9 cellular contexts compared by ENCODE assay signal in the genomic region with DNA sequence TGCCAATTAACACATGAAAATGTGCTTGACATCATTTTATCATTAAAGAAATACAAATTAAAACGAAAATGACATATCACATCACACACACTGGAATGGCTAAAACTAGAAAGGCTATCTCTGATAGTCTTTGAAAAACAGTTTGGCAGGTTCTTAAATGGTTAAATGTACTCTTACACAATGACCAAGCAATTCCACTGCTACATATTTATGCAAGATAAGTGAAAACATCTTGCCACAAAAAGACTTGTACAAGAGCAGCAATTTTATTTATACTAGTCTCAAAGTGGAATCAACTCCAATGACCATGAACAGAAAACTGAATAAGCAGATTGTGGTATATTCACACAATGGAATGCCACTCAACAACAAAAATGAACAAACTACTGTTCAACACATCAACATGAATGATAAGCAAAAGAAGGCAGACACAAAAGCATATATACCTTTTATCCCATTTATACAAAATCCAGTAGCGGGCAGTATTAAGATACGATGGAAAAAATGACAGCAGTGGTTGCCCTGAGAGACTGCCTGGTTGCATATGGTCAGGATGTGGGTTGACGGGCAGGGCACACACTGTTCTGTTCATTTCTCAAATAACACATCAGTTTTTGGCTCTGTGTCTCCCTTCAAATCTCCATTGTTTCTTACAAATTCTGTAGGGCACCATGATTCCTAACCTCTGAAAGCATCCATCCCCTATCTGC.
A peak's percentile ranks its signal among the peaks of the same experiment; 100 is the strongest.
DNase-seq lines count a peak whose midpoint lies in the region; ATAC-seq and TF ChIP-seq lines count a peak whose summit lies in the region.
"Had no signal": no experiment of that assay in that cellular context is flagged by ENCODE, and none has a peak within 500 bp of the region (broad histone marks: within the 10 kb centered on the region; RNA-seq: fewer than 3 reads in every experiment).

No MANE protein-coding gene starts in this region.

- H3K4me3 ChIP-seq in tibial artery, result no peak overlapping the region
- no peak overlapping the region for H3K4me3 ChIP-seq in MM.1S (ENCODE audit: low read length)
- H3K4me3 ChIP-seq: heart right ventricle had no signal

- H3K4me1 ChIP-seq in tibial artery, result peaks cover 0 to 50% (median 15%) of the 10 kb centered on the region in 4 donors
- H3K4me1 ChIP-seq in MM.1S (ENCODE audit: low read length), result peaks cover 40% of the 10 kb centered on the region

- H3K36me3 ChIP-seq in tibial artery, result peaks cover 27 to 40% (median 37%) of the 10 kb centered on the region in 3 donors
- H3K36me3 ChIP-seq in MM.1S (replicated peaks; ENCODE audit: insufficient read depth, low read length), result no peaks in the 10 kb centered on the region

- peaks cover 11% of the 10 kb centered on the region; the same call in 1 of the 2 replicates for H3K79me2 ChIP-seq in MM.1S (ENCODE audit: low read length)

- H3K4me2 ChIP-seq in MM.1S (ENCODE audit: low read depth, low read length), result no peak overlapping the region

- H3K27me3 ChIP-seq in tibial artery (no peaks in the 10 kb centered on the region), MM.1S (replicated peaks; ENCODE audit: insufficient read depth, low read length) (no peaks in the 10 kb centered on the region)
- H3K27me3 ChIP-seq: heart right ventricle had no signal

- H3K9me3 ChIP-seq in tibial artery (peaks cover 0 to 4% (median 0%) of the 10 kb centered on the region in 3 donors), MM.1S (replicated peaks; ENCODE audit: insufficient read depth, low read length) (no peaks in the 10 kb centered on the region)

- peak; percentile 64 for ATAC-seq in HG02610 (IDR thresholded peaks at IDR 0.05; ENCODE audit: unreplicated experiment)

- peak overlapping the region; percentile 32 to 45 for H3K27ac ChIP-seq in tibial artery
- H3K27ac ChIP-seq in MM.1S (ENCODE audit: low read length), result no peak overlapping the region

- DNase-seq in GM04503 (ENCODE audit: low read depth) (peak; percentile 54), fibroblast of the conjunctiva (ENCODE audit: low read depth) (peak; percentile 76), tibial artery (peak in 1 of 2 donors; percentile 50), MM.1S (no peak), GM19240 (ENCODE audit: insufficient read length, low spot score) (no peak), NCI-H82 (lab: John Stamatoyannopoulos, UW) (no peak)
- DNase-seq in activated CD4-positive, alpha-beta T cell treated with anti-CD3 and anti-CD28 coated beads, Interleukin-2, amount 50 U/mL, for 1 hour, result peak; percentile 45
- DNase-seq: heart right ventricle had no signal

- intact Hi-C loops in tibial artery (cut with DNase I; ENCODE audit: low total_unique reads), result loop anchor here (5.0 kb wide), 1 partner anchor 54 kb away; no protein-coding TSS in a partner anchor

- H3K9ac ChIP-seq in MM.1S (ENCODE audit: low read length), result no peak overlapping the region

- H4K20me1 ChIP-seq in MM.1S (ENCODE audit: insufficient read depth, low read length), result no peaks in the 10 kb centered on the region

- no peaks in the 10 kb centered on the region for H3K9me2 ChIP-seq in MM.1S (replicated peaks; ENCODE audit: insufficient read depth, low read length)

- 0 out of 2 replicates have a peak, but pooled peaks cover 12% of the 10 kb centered on the region for H3F3A ChIP-seq in MM.1S (ENCODE audit: insufficient read depth, low read length)

- TF ChIP-seq CTCF in tibial artery (IDR thresholded peaks at IDR 0.05) (no peak), MM.1S (IDR thresholded peaks at IDR 0.05; ENCODE audit: low read length) (no peak)

- H2AFZ ChIP-seq in MM.1S (ENCODE audit: low read length), result no peak overlapping the region

Comparison
In these comparisons a context has a peak if more than half of its experiments do, and no peak if none do; other contexts are left out.
1. DNase-seq: peak in GM04503 (single experiment), activated CD4-positive, alpha-beta T cell treated with anti-CD3 and anti-CD28 coated beads, Interleukin-2, amount 50 U/mL, for 1 hour (single experiment) and fibroblast of the conjunctiva (single experiment); none in MM.1S (single experiment), GM19240 (single experiment) and NCI-H82 (single experiment).